In genomic region chr1:36411674-36412648, GRCh38 we compare ENCODE assay signal across 10 cellular contexts. TPM values are rescaled to one million over a fixed set of nuclear protein-coding genes. Genes with fewer than 3 reads are reported as not detected.
DNase-seq lines count a peak whose midpoint lies in the region; ATAC-seq and TF ChIP-seq lines count a peak whose summit lies in the region.
"Had no signal": no experiment of that assay in that cellular context is flagged by ENCODE, and none has a peak within 500 bp of the region (broad histone marks: within the 10 kb centered on the region; RNA-seq: fewer than 3 reads in every experiment).

No MANE protein-coding gene starts in this region.

- no peaks in the 10 kb centered on the region for H3K79me2 ChIP-seq in SK-N-SH (ENCODE audit: insufficient read depth)

- ATAC-seq in GM21786 (IDR thresholded peaks at IDR 0.05; ENCODE audit: unreplicated experiment) (no peak), HG02763 (IDR thresholded peaks at IDR 0.05; ENCODE audit: unreplicated experiment) (no peak)

- peaks cover 8% of the 10 kb centered on the region for H3K9me3 Mint-ChIP-seq in dendritic cell treated with granulocyte-macrophage colony-stimulating factor and Interleukin-4, amounts not matched to agents 40 ng/mL and 50 ng/mL, for 4 days

- peaks cover 18% of the 10 kb centered on the region for H3K4me1 Mint-ChIP-seq in dendritic cell treated with granulocyte-macrophage colony-stimulating factor and Interleukin-4, amounts not matched to agents 40 ng/mL and 50 ng/mL, for 4 days (ENCODE audit: low read depth)

- no peak overlapping the region for H2AFZ ChIP-seq in SK-N-SH (ENCODE audit: low read depth)
- H2AFZ ChIP-seq: PC-9 had no signal

- no peak overlapping the region for H3K27ac ChIP-seq in SK-N-SH (ENCODE audit: low read depth in 2 of 2, low read length in 1 of 2)
- H3K27ac ChIP-seq: BLaER1, PC-9 had no signal

- TF ChIP-seq EP300 in SK-N-SH (IDR thresholded peaks at IDR 0.05; ENCODE audit: borderline replicate concordance in 1 of 2, low read depth in 1 of 2, low read length in 1 of 2), result no peak

- peaks cover 61% of the 10 kb centered on the region for H3K36me3 Mint-ChIP-seq in dendritic cell treated with granulocyte-macrophage colony-stimulating factor and Interleukin-4, amounts not matched to agents 40 ng/mL and 50 ng/mL, for 4 days (ENCODE audit: low read depth)

- H3K4me3 ChIP-seq in SK-N-SH (ENCODE audit: low read depth in 2 of 2, low read length in 1 of 2), result no peak overlapping the region
- H3K4me3 ChIP-seq: BLaER1, PC-9 had no signal

- no peaks in the 10 kb centered on the region for H3K36me3 ChIP-seq in SK-N-SH (replicated peaks in 1 of 2; ENCODE audit: control insufficient read depth in 1 of 2, insufficient read depth in 2 of 2, low read length in 1 of 2)
- H3K36me3 ChIP-seq: BLaER1 had no signal

- peaks cover 13% of the 10 kb centered on the region for H3F3A ChIP-seq in SK-N-SH (replicated peaks; ENCODE audit: insufficient read depth)

- CTCF ChIA-PET in SK-N-SH (lab: Yijun Ruan, JAX), result interaction anchor here (1.0 to 2.3 kb wide), 4 partner anchors 8 to 70 kb away, joined by 5 to 14 read pairs (median 6); no protein-coding TSS in a partner anchor

- H3K27me3 Mint-ChIP-seq in dendritic cell treated with granulocyte-macrophage colony-stimulating factor and Interleukin-4, amounts not matched to agents 40 ng/mL and 50 ng/mL, for 4 days, result no peaks in the 10 kb centered on the region

- WGBS in SK-N-SH (ENCODE audit: low lambda C conversion rate), result 70% methylated on average over 11 of the region's 11 CpGs

- intact Hi-C loops in dendritic cell treated with granulocyte-macrophage colony-stimulating factor and Interleukin-4, amounts not matched to agents 40 ng/mL and 50 ng/mL, for 4 days (cut with micrococcal nuclease), result no loop called here

- TF ChIP-seq CTCF in SK-N-SH (IDR thresholded peaks at IDR 0.05), result peak; percentile 8; the same call in 1 of the 2 replicates

- H3K9me3 ChIP-seq in SK-N-SH, result no peaks in the 10 kb centered on the region

- DNase-seq in activated CD8-positive, alpha-beta memory T cell treated with anti-CD3 and anti-CD28 coated beads, Interleukin-2, amount 50 U/mL, for 48 hours, result peak; percentile 57
- DNase-seq in activated CD8-positive, alpha-beta memory T cell treated with anti-CD3 and anti-CD28 coated beads, Interleukin-2, amount 50 U/mL, for 4 hours, result no peak
- DNase-seq in SK-N-SH (no peak), midbrain (lab: John Stamatoyannopoulos, UW) (no peak)
- peak; percentile 61 for DNase-seq in stimulated activated CD4-positive, alpha-beta T cell treated with anti-CD3 and anti-CD28 coated beads, Interleukin-4, amount 100 ng/mL, for 24 hours

- no peaks in the 10 kb centered on the region for H3K9me2 ChIP-seq in SK-N-SH

- TF ChIP-seq RAD21 in SK-N-SH (IDR thresholded peaks at IDR 0.05; ENCODE audit: low read length), result no peak

- H3K27ac Mint-ChIP-seq in dendritic cell treated with granulocyte-macrophage colony-stimulating factor and Interleukin-4, amounts not matched to agents 40 ng/mL and 50 ng/mL, for 4 days, result peak overlapping the region; percentile 60

- H3K4me2 ChIP-seq in SK-N-SH, result no peak overlapping the region
- H3K4me2 ChIP-seq: BLaER1, PC-9 had no signal

- POLR2A ChIA-PET in SK-N-SH (lab: Yijun Ruan, JAX), result no interaction called here

- H3K27me3 ChIP-seq in SK-N-SH (ENCODE audit: insufficient read depth), result no peaks in the 10 kb centered on the region
- H3K27me3 ChIP-seq: BLaER1 had no signal

- peaks cover 0 to 4% of the 10 kb centered on the region in 2 experiments; a peak in 1 of 4 replicates for H3K4me1 ChIP-seq in SK-N-SH (ENCODE audit: control insufficient read depth in 1 of 2, insufficient read depth in 2 of 2, low read depth in 1 of 2, low read length in 1 of 2)
- H3K4me1 ChIP-seq: BLaER1 had no signal

- H4K20me1 ChIP-seq in SK-N-SH (ENCODE audit: insufficient read depth), result no peaks in the 10 kb centered on the region
- H4K20me1 ChIP-seq: BLaER1 had no signal

- H3K9ac ChIP-seq in SK-N-SH, result no peak overlapping the region
- H3K9ac ChIP-seq: BLaER1 had no signal

- H3K4me3 Mint-ChIP-seq in dendritic cell treated with granulocyte-macrophage colony-stimulating factor and Interleukin-4, amounts not matched to agents 40 ng/mL and 50 ng/mL, for 4 days, result no peak overlapping the region

TF ChIP-seq in SK-N-SH, 30 proteins besides CTCF, POLR2A, EP300 and RAD21:
- TF ChIP-seq TEAD4 (IDR thresholded peaks at IDR 0.05; ENCODE audit: borderline replicate concordance, insufficient read depth) (no peak), YY1 (IDR thresholded peaks at IDR 0.05; ENCODE audit: low read depth) (no peak), EZH2phosphoT487 (IDR thresholded peaks at IDR 0.05; ENCODE audit: borderline replicate concordance, low read depth) (no peak), TCF12 (IDR thresholded peaks at IDR 0.05) (no peak), RXRA (IDR thresholded peaks at IDR 0.05; ENCODE audit: borderline replicate concordance, low read depth) (no peak), GABPA (IDR thresholded peaks at IDR 0.05; ENCODE audit: low read depth) (no peak), TAF1 (IDR thresholded peaks at IDR 0.05; ENCODE audit: borderline replicate concordance, low read depth, low read length) (no peak), SMC3 (IDR thresholded peaks at IDR 0.05; ENCODE audit: low read depth, low read length) (no peak), CHD2 (IDR thresholded peaks at IDR 0.05; ENCODE audit: low read length, partially characterized antibody) (no peak), POLR2AphosphoS5 (IDR thresholded peaks at IDR 0.05; ENCODE audit: low read depth, low read length) (no peak), JUND (IDR thresholded peaks at IDR 0.05) (no peak), RFX5 (IDR thresholded peaks at IDR 0.05; ENCODE audit: low read length) (no peak), USF2 (IDR thresholded peaks at IDR 0.05; ENCODE audit: borderline replicate concordance, low read depth, low read length) (no peak), FOSL2 (IDR thresholded peaks at IDR 0.05; ENCODE audit: borderline replicate concordance, low read depth) (no peak), SIN3A (IDR thresholded peaks at IDR 0.05; ENCODE audit: borderline replicate concordance, low read depth, low read length) (no peak), ZBTB33 (IDR thresholded peaks at IDR 0.05; ENCODE audit: borderline replicate concordance, low read depth) (no peak), NRF1 (IDR thresholded peaks at IDR 0.05; ENCODE audit: low read depth, low read length) (no peak), RCOR1 (IDR thresholded peaks at IDR 0.05; ENCODE audit: low read length) (no peak)

RNA-seq across cellular contexts. Expression of gene LSM10, which starts 14.3 kb away (rescaled TPM):
- 87.5 and 96.8 TPM in 2 replicates for polyA plus RNA-seq in SK-N-SH (2012; rRNA removed)
- 64.7 and 79.1 TPM in 2 replicates for polyA plus RNA-seq in SK-N-SH (2012; cell fraction: cytosol; rRNA removed)
- 40.1 and 40.2 TPM in 2 replicates for polyA plus RNA-seq in SK-N-SH (2012; cell fraction: nucleus; rRNA removed)

RNA-seq across cellular contexts. Expression of gene STK40, which starts 26.2 kb away (rescaled TPM):
- 39.0 and 43.3 TPM in 2 replicates for polyA plus RNA-seq in SK-N-SH (2012; rRNA removed)
- 26.2 and 35.3 TPM in 2 replicates for polyA plus RNA-seq in SK-N-SH (2012; cell fraction: cytosol; rRNA removed)
- polyA plus RNA-seq in SK-N-SH (2012; cell fraction: nucleus; rRNA removed), result 56.9 and 65.1 TPM in 2 replicates

RNA-seq across cellular contexts. Expression of gene OSCP1, which starts 38.3 kb away (rescaled TPM):
- polyA plus RNA-seq in SK-N-SH (2012; rRNA removed), result 11.9 and 15.2 TPM in 2 replicates
- polyA plus RNA-seq in SK-N-SH (2012; cell fraction: cytosol; rRNA removed), result 13.2 TPM in 2 replicates
- 14.2 and 14.4 TPM in 2 replicates for polyA plus RNA-seq in SK-N-SH (2012; cell fraction: nucleus; rRNA removed)

RNA-seq across cellular contexts. Expression of gene MRPS15, which starts 52.2 kb away (rescaled TPM):
- 64.2 and 75.1 TPM in 2 replicates for polyA plus RNA-seq in SK-N-SH (2012; rRNA removed)
- 85.3 and 93.6 TPM in 2 replicates for polyA plus RNA-seq in SK-N-SH (2012; cell fraction: cytosol; rRNA removed)
- 39.3 and 42.8 TPM in 2 replicates for polyA plus RNA-seq in SK-N-SH (2012; cell fraction: nucleus; rRNA removed)

Comparison
In these comparisons a context has a peak if more than half of its experiments do, and no peak if none do; other contexts are left out.
1. DNase-seq: peak in activated CD8-positive, alpha-beta memory T cell treated with anti-CD3 and anti-CD28 coated beads, Interleukin-2, amount 50 U/mL, for 48 hours (single experiment) and stimulated activated CD4-positive, alpha-beta T cell treated with anti-CD3 and anti-CD28 coated beads, Interleukin-4, amount 100 ng/mL, for 24 hours (single experiment); none in activated CD8-positive, alpha-beta memory T cell treated with anti-CD3 and anti-CD28 coated beads, Interleukin-2, amount 50 U/mL, for 4 hours (single experiment), SK-N-SH (single experiment) and midbrain (single experiment).